ENCODE assay signal across 18 cellular contexts in the genomic region with DNA sequence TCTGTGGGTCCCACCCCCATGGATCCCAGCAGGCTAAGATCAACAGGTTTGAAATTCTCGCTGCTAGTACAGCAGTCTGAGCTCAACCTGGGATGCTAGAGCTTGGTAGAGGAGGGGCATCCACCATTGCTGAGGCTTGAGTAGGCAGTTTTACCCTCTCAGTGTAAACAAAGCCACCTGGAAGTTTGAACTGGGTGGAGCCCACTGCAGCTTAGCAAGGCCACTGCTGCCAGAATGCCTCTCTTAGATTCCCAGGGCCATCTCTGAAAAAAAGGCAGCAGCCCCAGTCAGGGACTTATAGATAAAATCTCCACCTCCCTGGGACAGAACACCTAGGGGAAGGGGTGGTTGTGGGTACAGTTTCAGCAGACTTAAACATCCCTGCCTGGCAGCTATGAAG.
"Had no signal": no experiment of that assay in that cellular context is flagged by ENCODE, and none has a peak within 500 bp of the region (broad histone marks: within the 10 kb centered on the region; RNA-seq: fewer than 3 reads in every experiment).

No MANE protein-coding gene starts in this region.

- ATAC-seq: esophagus mucosa; left ventricle myocardium superior; naive thymus-derived CD8-positive, alpha-beta T cell had no signal

- H3K4me1 ChIP-seq: sigmoid colon, testis, uterus had no signal

- H3K27me3 ChIP-seq: sigmoid colon, testis, uterus had no signal

- DNase-seq: activated CD4-positive, alpha-beta memory T cell treated with anti-CD3 and anti-CD28 coated beads for 36 hours; activated CD4-positive, alpha-beta T cell treated with anti-CD3 and anti-CD28 coated beads for 48 hours; activated naive CD4-positive, alpha-beta T cell treated with Interleukin-2 at 50 U/mL for 16 hours; activated naive CD8-positive, alpha-beta T cell treated with anti-CD3 and anti-CD28 coated beads for 36 hours; activated T-cell treated with anti-CD3 and anti-CD28 coated beads, Interleukin-2, amount 50 U/mL, for 48 hours; central memory CD4-positive, alpha-beta T cell; effector memory CD4-positive, alpha-beta T cell; foreskin melanocyte; left ventricle myocardium superior; mammary epithelial cell; naive thymus-derived CD8-positive, alpha-beta T cell; sigmoid colon; stimulated activated CD4-positive, alpha-beta T cell treated with anti-CD3 and anti-CD28 coated beads, Interleukin-4, amount 100 ng/mL, for 1 hour; stimulated activated naive CD4-positive, alpha-beta T cell; testis; trophoblast cell; uterus had no signal

- H3K4me3 ChIP-seq: sigmoid colon, testis, uterus had no signal

- H3K36me3 ChIP-seq: sigmoid colon, uterus had no signal

- H3K27ac ChIP-seq: sigmoid colon, testis, uterus had no signal

- H3K9me3 ChIP-seq: sigmoid colon, testis, uterus had no signal
